In the genomic region with DNA sequence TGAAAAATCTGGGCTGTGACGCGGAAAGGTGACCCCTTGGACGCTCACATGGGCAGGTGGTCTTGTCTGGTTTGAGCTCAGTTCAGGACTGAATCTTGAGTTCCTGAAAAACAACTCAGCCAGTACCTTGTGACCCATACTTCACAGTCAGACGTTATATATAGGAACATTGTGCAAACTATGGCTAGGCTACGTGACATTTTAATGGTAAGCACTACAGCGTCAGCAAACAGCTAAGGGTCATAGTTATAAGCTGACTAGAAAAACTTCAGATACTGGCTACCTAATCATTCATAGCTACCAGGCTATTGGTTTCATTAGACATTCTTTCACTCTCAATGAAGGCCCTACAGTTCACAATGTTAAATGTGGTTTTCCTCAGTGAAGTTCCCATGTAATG, we compare ENCODE assay signal across 29 cellular contexts.
"Had no signal": no experiment of that assay in that cellular context is flagged by ENCODE, and none has a peak within 500 bp of the region (broad histone marks: within the 10 kb centered on the region; RNA-seq: fewer than 3 reads in every experiment).

No MANE protein-coding gene starts in this region.

- H3K9me3 Mint-ChIP-seq: immature natural killer cell; mesothelial cell of epicardium; natural killer cell; nephron progenitor cell; neural progenitor cell; stimulated activated memory B cell treated with anti-CD40 and anti-IgM and Interleukin-4, amounts not matched to agents 10 μg/mL and 1 μg/mL and 100 μg/mL, for 72 hours had no signal

- H3K4me3 Mint-ChIP-seq: immature natural killer cell; mesothelial cell of epicardium; naive B cell; natural killer cell; nephron progenitor cell; neural progenitor cell; stimulated activated memory B cell treated with anti-CD40 and anti-IgM and Interleukin-4, amounts not matched to agents 10 μg/mL and 1 μg/mL and 100 μg/mL, for 72 hours had no signal

- H3K27ac Mint-ChIP-seq: immature natural killer cell; mesothelial cell of epicardium; natural killer cell; nephron progenitor cell; neural progenitor cell; progenitor cell of endocrine pancreas; stimulated activated memory B cell treated with anti-CD40 and anti-IgM and Interleukin-4, amounts not matched to agents 10 μg/mL and 1 μg/mL and 100 μg/mL, for 72 hours had no signal

- H3K36me3 Mint-ChIP-seq: immature natural killer cell; mesothelial cell of epicardium; natural killer cell; neural progenitor cell; stimulated activated memory B cell treated with anti-CD40 and anti-IgM and Interleukin-4, amounts not matched to agents 10 μg/mL and 1 μg/mL and 100 μg/mL, for 72 hours had no signal

- DNase-seq: hypothalamus; immature natural killer cell; kidney; left colon; left lung; lower lobe of right lung; mammary epithelial cell; mesendoderm; naive B cell; natural killer cell; nephron progenitor cell; occipital lobe; right lobe of liver; small intestine; spleen; stimulated activated CD4-positive, alpha-beta T cell treated with anti-CD3 and anti-CD28 coated beads, Interleukin-1b, Interleukin-23, amount 100 ng/mL, for 48 hours; stimulated activated CD4-positive, alpha-beta T cell treated with anti-CD3 and anti-CD28 coated beads, Interleukin-2, amount 100 ng/mL, for 48 hours; stimulated activated CD4-positive, alpha-beta T cell treated with anti-CD3 and anti-CD28 coated beads, Interleukin-4, amount 100 ng/mL, for 4 hours; stimulated activated CD8-positive, alpha-beta memory T cell treated with anti-CD3 and anti-CD28 coated beads, Interleukin-4, amount 100 ng/mL, for 48 hours; stimulated activated naive CD8-positive, alpha-beta T cell treated with anti-CD3 and anti-CD28 coated beads, Interleukin-15, Interleukin-2, amounts not matched to agents 100 U/mL and 50 U/mL, for 24 hours; stomach; testis; thyroid gland; transverse colon; upper lobe of left lung had no signal

- H3K27me3 Mint-ChIP-seq: stimulated activated memory B cell treated with anti-CD40 and anti-IgM and Interleukin-4, amounts not matched to agents 10 μg/mL and 1 μg/mL and 100 μg/mL, for 72 hours had no signal

- H3K4me1 Mint-ChIP-seq: immature natural killer cell, natural killer cell had no signal
